Comparison of ENCODE assay signal across 1 cellular context in genomic region chr19:995051-995827, GRCh38.
TF ChIP-seq lines count a peak whose summit lies in the region.

No MANE protein-coding gene starts in this region.

TF ChIP-seq in K562, 482 proteins besides CTCF, POLR2A, EP300 and RAD21:
- TF ChIP-seq SUPT5H (IDR thresholded peaks at IDR 0.05): no peak
- TF ChIP-seq POU5F1 (IDR thresholded peaks at IDR 0.05; ENCODE audit: borderline replicate concordance, low read depth, low read length, partially characterized antibody): no peak
- TF ChIP-seq ZNF644 (tag; IDR thresholded peaks at IDR 0.05; ENCODE audit: low read depth): no peak
- TF ChIP-seq POLR2AphosphoS5 (IDR thresholded peaks at IDR 0.05; ENCODE audit: control insufficient read depth, insufficient read depth, low read depth, low read length): no peak
- TF ChIP-seq L3MBTL2 (IDR thresholded peaks at IDR 0.05): no peak
- TF ChIP-seq PML (IDR thresholded peaks at IDR 0.05; ENCODE audit: low read length): no peak
- TF ChIP-seq ZBTB33 (CRISPR knock-in tag; IDR thresholded peaks at IDR 0.05): peak; percentile 84
- no peak for TF ChIP-seq RREB1 (CRISPR knock-in tag; IDR thresholded peaks at IDR 0.05)
- no peak for TF ChIP-seq PHTF2 (CRISPR knock-in tag; IDR thresholded peaks at IDR 0.05)
- no peak for TF ChIP-seq ZNF318 (IDR thresholded peaks at IDR 0.05; ENCODE audit: borderline replicate concordance in 1 of 2, low read depth in 1 of 2)
- TF ChIP-seq CTCFL (IDR thresholded peaks at IDR 0.05; ENCODE audit: borderline replicate concordance, insufficient read depth, low read depth, low read length, poor library complexity, severe bottlenecking): no peak
- 0 out of 2 replicates have a peak, but pooled peaks have one; percentile 1 for TF ChIP-seq POLR2G (IDR thresholded peaks at IDR 0.05; ENCODE audit: low read depth, low read length)
- TF ChIP-seq PHB2 (IDR thresholded peaks at IDR 0.05; ENCODE audit: low read depth): no peak
- TF ChIP-seq CC2D1A (IDR thresholded peaks at IDR 0.05): no peak
- no peak for TF ChIP-seq NFIC (IDR thresholded peaks at IDR 0.05)
- no peak for TF ChIP-seq ZFP91 (CRISPR knock-in tag; IDR thresholded peaks at IDR 0.05)
- TF ChIP-seq C11orf30 (IDR thresholded peaks at IDR 0.05; ENCODE audit: low read depth): no peak
- TF ChIP-seq MTA1 (IDR thresholded peaks at IDR 0.05; ENCODE audit: borderline replicate concordance): no peak
- no peak for TF ChIP-seq DEAF1 (CRISPR knock-in tag; IDR thresholded peaks at IDR 0.05)
- peak; percentile 42; the same call in 1 of the 2 replicates for TF ChIP-seq RBFOX2 (IDR thresholded peaks at IDR 0.05; ENCODE audit: low read depth, low read length)
- TF ChIP-seq SOX6 (IDR thresholded peaks at IDR 0.05): no peak
- TF ChIP-seq FOXA1 (IDR thresholded peaks at IDR 0.05; ENCODE audit: borderline replicate concordance): no peak
